In the genomic region with DNA sequence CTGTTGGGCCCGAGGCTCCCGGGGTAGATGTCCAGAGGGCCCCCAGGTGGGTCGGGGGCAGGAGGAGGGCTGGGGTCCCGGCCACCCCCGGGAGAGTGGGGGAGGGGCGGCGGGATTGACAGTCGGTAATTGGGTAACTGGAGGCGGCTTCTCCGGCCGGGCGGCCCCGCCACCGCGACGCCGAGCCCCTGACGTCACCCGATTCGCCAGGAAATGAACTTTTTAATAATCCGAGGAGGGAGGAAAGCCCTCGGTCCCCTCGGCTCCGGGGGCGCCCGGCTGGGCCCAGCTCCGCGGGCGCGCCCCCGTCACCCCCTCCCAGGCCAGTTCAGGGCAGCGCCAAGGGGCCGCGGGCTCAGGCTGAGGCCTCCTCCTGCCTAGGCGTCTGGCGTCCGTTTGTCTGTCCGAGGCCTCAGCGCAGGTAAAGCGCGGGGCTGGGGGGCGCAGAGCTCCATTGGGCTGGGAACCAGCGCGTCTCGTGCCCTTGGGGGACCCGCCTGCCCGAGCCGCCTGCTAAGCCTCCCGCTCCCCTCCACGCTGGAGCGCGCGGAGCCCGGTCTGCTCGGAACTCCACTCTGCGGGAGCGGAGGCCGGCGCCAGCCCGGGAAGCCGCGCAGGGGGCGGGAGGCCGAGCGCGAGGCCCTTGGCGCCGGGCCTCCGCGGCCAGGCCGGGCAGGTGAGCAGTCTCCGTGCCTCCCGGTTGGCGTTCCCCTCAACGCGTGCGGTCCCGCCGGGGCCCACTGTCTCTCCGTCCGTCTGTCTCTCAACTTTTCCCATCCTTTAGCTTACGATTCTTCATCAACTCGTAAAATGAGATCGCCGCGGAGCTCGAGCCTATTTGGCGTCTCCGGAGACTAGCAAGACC, we compare ENCODE assay signal across 8 cellular contexts. TPM values are rescaled to one million over a fixed set of nuclear protein-coding genes. Genes with fewer than 3 reads are reported as not detected.
DNase-seq lines count a peak whose midpoint lies in the region; ATAC-seq, FAIRE-seq and TF ChIP-seq lines count a peak whose summit lies in the region.

No MANE protein-coding gene starts in this region.

- no peak overlapping the region for H2AFZ ChIP-seq in HepG2 (ENCODE audit: low read length)

- peak overlapping the region; percentile 94 for H3K4me2 ChIP-seq in HepG2 (ENCODE audit: low read depth, low read length)

- H3K4me3 ChIP-seq in AG04450 (ENCODE audit: low read depth, low read length) (peak overlapping the region; percentile 82), Peyer's patch (peak overlapping the region; percentile 31 to 60 (median 54)), cardiac fibroblast (replicated peaks in 1 of 2; ENCODE audit: low read depth in 2 of 2, low read length in 2 of 2) (peak overlapping the region; percentile 46 to 56), HepG2 (replicated peaks in 1 of 3; ENCODE audit: insufficient read depth in 1 of 3, low read depth in 2 of 3, low read length in 3 of 3) (peak overlapping the region; percentile 87 to 91 (median 87)), testis (peak overlapping the region; percentile 41 to 60)

- H3K4me1 ChIP-seq in Peyer's patch, result peaks cover 0 to 60% (median 29%) of the 10 kb centered on the region in 4 donors
- peaks cover 44% of the 10 kb centered on the region for H3K4me1 ChIP-seq in HepG2 (ENCODE audit: insufficient read depth, low read length)
- peaks cover 30% of the 10 kb centered on the region for H3K4me1 ChIP-seq in testis

- TF ChIP-seq POLR2A in H54 (IDR thresholded peaks at IDR 0.05; ENCODE audit: low read depth, low read length), result 0 out of 2 replicates have a peak, but pooled peaks have one; percentile 30
- TF ChIP-seq POLR2A in Peyer's patch (IDR thresholded peaks at IDR 0.05), result no peak
- no peak for TF ChIP-seq POLR2A in HepG2 (IDR thresholded peaks at IDR 0.05; ENCODE audit: insufficient read depth in 1 of 2, low read depth in 2 of 2, low read length in 2 of 2)
- TF ChIP-seq POLR2A in testis (IDR thresholded peaks at IDR 0.05), result no peak

- no peak for TF ChIP-seq CTCF in AG04450 (IDR thresholded peaks at IDR 0.05; ENCODE audit: low read depth, low read length)
- no peak for TF ChIP-seq CTCF in Peyer's patch (IDR thresholded peaks at IDR 0.05)
- no peak for TF ChIP-seq CTCF in cardiac fibroblast (IDR thresholded peaks at IDR 0.05; ENCODE audit: low read depth, low read length)
- no peak; the same call in 1 of the 2 replicates for TF ChIP-seq CTCF in HepG2 (CRISPR knock-in tag; IDR thresholded peaks at IDR 0.05)
- no peak for TF ChIP-seq CTCF in testis (IDR thresholded peaks at IDR 0.05)

- POLR2A ChIA-PET in AG04450 (lab: Yijun Ruan, JAX), result interaction anchor here (0.6 kb wide), 1 partner anchor 42 kb away, joined by 3 read pairs; no protein-coding TSS in a partner anchor
- POLR2A ChIA-PET in HepG2 (lab: Yijun Ruan, JAX), result interaction anchor here (0.6 to 0.9 kb wide), 2 partner anchors 88 to 175 kb away, joined by 3 read pairs; no protein-coding TSS in a partner anchor

- H3K27ac ChIP-seq in AG04450 (ENCODE audit: low read depth, low read length), result peak overlapping the region; percentile 75
- peak overlapping the region; percentile 36 to 77 (median 60) for H3K27ac ChIP-seq in Peyer's patch
- peak overlapping the region; percentile 80 for H3K27ac ChIP-seq in HepG2 (ENCODE audit: extremely low read length, insufficient read depth, low read length)
- H3K27ac ChIP-seq in testis, result peak overlapping the region in 1 of 2 donors; percentile 45

- no peak for TF ChIP-seq RAD21 in HepG2 (CRISPR knock-in tag; IDR thresholded peaks at IDR 0.05)

- H3K79me2 ChIP-seq in HepG2 (ENCODE audit: insufficient read depth, low read length), result peaks cover 8% of the 10 kb centered on the region

- no peak for DNase-seq in AG04450 (ENCODE audit: low read depth, low spot score)
- DNase-seq in H54 (ENCODE audit: insufficient read length, low spot score), result peak; percentile 86
- DNase-seq in Peyer's patch, result peak in 2 of 3 donors; percentile 49 to 53
- DNase-seq in cardiac fibroblast (ENCODE audit: low read depth in 2 of 2), result peak; percentile 52 to 60
- peak; percentile 65 for DNase-seq in HepG2 (ENCODE audit: low spot score)
- no peak for DNase-seq in testis
- DNase-seq in epidermal melanocyte (ENCODE audit: insufficient read length, low spot score), result no peak

- no TSS peak for BruUV-seq in HepG2 (replicated peaks; lab: Mats Ljungman, UMichigan)

- CTCF ChIA-PET in AG04450 (lab: Charles Lee), result interaction anchor here (1.3 to 1.4 kb wide), 2 partner anchors 8 to 63 kb away, joined by 5 to 7 read pairs; no protein-coding TSS in a partner anchor
- CTCF ChIA-PET in HepG2 (lab: Yijun Ruan, JAX; ENCODE audit: low intra/inter-chr PET ratio, low total read pairs), result no interaction called here

- H4K20me1 ChIP-seq in HepG2 (ENCODE audit: insufficient read depth, low read length), result peaks cover 9% of the 10 kb centered on the region; the same call in 1 of the 2 replicates

- 1% methylated on average over 15 of the region's 89 CpGs for WGBS in HepG2 (ENCODE audit: low lambda C conversion rate)
- whole genome bisulfite sequencing in testis, 2 donors, result 1% methylated on average over 33 to 74 of the region's 89 CpGs

- H3K27me3 ChIP-seq in AG04450 (ENCODE audit: control insufficient read depth, insufficient read depth, low read length) (peaks cover 2% of the 10 kb centered on the region), Peyer's patch (peaks cover 0 to 94% of the 10 kb centered on the region in 2 donors), HepG2 (ENCODE audit: control insufficient read depth in 1 of 2, insufficient read depth in 2 of 2, low read length in 2 of 2) (no peaks in the 10 kb centered on the region), testis (no peaks in the 10 kb centered on the region)

- in situ Hi-C loops in HepG2 (cut with HindIII; ENCODE audit: extremely low pct_ligation_motif_present, low pct_unique_long_range_greater_than_20kb), result loop anchor here (5.0 kb wide), 2 partner anchors 62 to 182 kb away; no protein-coding TSS in a partner anchor

- FAIRE-seq in H54 (lab: Jason Lieb, UNC), result no peak
- no peak for FAIRE-seq in HepG2 (lab: Jason Lieb, UNC)

- no peaks in the 10 kb centered on the region; the same call in 1 of the 2 replicates for H3K9me3 ChIP-seq in AG04450 (ENCODE audit: control insufficient read depth, insufficient read depth, low read length)
- no peaks in the 10 kb centered on the region for H3K9me3 ChIP-seq in Peyer's patch
- H3K9me3 ChIP-seq in HepG2 (ENCODE audit: low read length), result no peaks in the 10 kb centered on the region
- H3K9me3 ChIP-seq in testis, result no peaks in the 10 kb centered on the region

- intact Hi-C loops in HepG2 (cut with micrococcal nuclease; ENCODE audit: unreplicated experiment) (loop anchor here (2.0 kb wide), 1 partner anchor 62 kb away; no protein-coding TSS in a partner anchor), testis (cut with DNase I; ENCODE audit: low total_unique reads) (no loop called here)

- peak; percentile 6 for ATAC-seq in HepG2
- no peak for ATAC-seq in GM21825 (IDR thresholded peaks at IDR 0.05; ENCODE audit: unreplicated experiment)

- no peak for TF ChIP-seq EP300 in HepG2 (IDR thresholded peaks at IDR 0.05; ENCODE audit: low read depth in 2 of 2, low read length in 2 of 2)
- TF ChIP-seq EP300 in HepG2 (CRISPR knock-in tag; IDR thresholded peaks at IDR 0.05; ENCODE audit: borderline replicate concordance), result no peak

- H3K9ac ChIP-seq in HepG2 (ENCODE audit: insufficient read depth, low read depth, low read length), result peak overlapping the region; percentile 88

- H3K36me3 ChIP-seq in Peyer's patch (no peaks in the 10 kb centered on the region), HepG2 (replicated peaks in 1 of 2; ENCODE audit: control insufficient read depth in 1 of 2, insufficient read depth in 2 of 2, low read length in 2 of 2) (peaks cover 3 to 11% of the 10 kb centered on the region in 2 experiments; a peak in 3 of 5 replicates), testis (ENCODE audit: low read depth, missing control alignments) (no peaks in the 10 kb centered on the region)

RNA-seq across cellular contexts. Expression of a gene that starts 3.8 kb away (rescaled TPM):
- polyA plus RNA-seq in AG04450 (2011; rRNA removed) (4.8 and 6.1 TPM in 2 replicates), HepG2 (2011; rRNA removed) (3.4 and 3.5 TPM in 2 replicates), testis (ENCODE audit: insufficient read depth, low read depth, low replicate concordance) (6.6 TPM)
- 4.2 and 4.9 TPM in 2 replicates for polyA minus RNA-seq in AG04450 (2011; rRNA and poly(A)+ RNA removed)
- total RNA-seq in Peyer's patch (10 to 100 TPM in 1 of 4 donors, 1 to 10 TPM in 3; 2.8 to 11.6 (median 8.1) TPM), HepG2 (2016; rRNA removed; fragmentation: Illumina TruSeq; extraction: Trizol) (4.7 and 6.2 TPM in 2 replicates), testis (10 to 100 TPM; 11.9 to 13.5 TPM)
- total RNA-seq in HepG2 (2016; cell fraction: cytosol; rRNA removed; fragmentation: Illumina TruSeq; extraction: Trizol; ENCODE audit: low read depth), result 1.6 and 1.7 TPM in 2 replicates
- 3.4 and 6.3 TPM in 2 replicates for total RNA-seq in HepG2 (2016; cell fraction: insoluble cytoplasmic fraction; rRNA removed; fragmentation: Illumina TruSeq; extraction: Trizol)
- 4.7 and 5.3 TPM in 2 replicates for total RNA-seq in HepG2 (2016; cell fraction: membrane; rRNA removed; fragmentation: Illumina TruSeq; extraction: Trizol)
- total RNA-seq in HepG2 (2016; cell fraction: nucleus; rRNA removed; fragmentation: Illumina TruSeq; extraction: Trizol), result 5.3 and 7.2 TPM in 2 replicates
- polyA plus RNA-seq in HepG2 (2011; cell fraction: cytosol; rRNA removed), result 2.0 and 3.5 TPM in 2 replicates
- 9.7 and 17.3 TPM in 2 replicates for polyA plus RNA-seq in HepG2 (2011; cell fraction: nucleus; rRNA removed)
- polyA plus RNA-seq in HepG2 (2012), result 2.2 and 2.3 TPM in 2 replicates
- polyA plus RNA-seq in HepG2 (2016; cell fraction: cytosol; fragmentation: Illumina TruSeq; extraction: Trizol; ENCODE audit: low read depth), result 1.4 and 2.2 TPM in 2 replicates
- 9.5 and 11.1 TPM in 2 replicates for polyA plus RNA-seq in HepG2 (2016; cell fraction: insoluble cytoplasmic fraction; fragmentation: Illumina TruSeq; extraction: Trizol; ENCODE audit: low read depth)
- polyA plus RNA-seq in HepG2 (2016; cell fraction: membrane; fragmentation: Illumina TruSeq; extraction: Trizol; ENCODE audit: low read depth), result 4.3 and 4.5 TPM in 2 replicates
- polyA plus RNA-seq in HepG2 (2016; cell fraction: nucleus; fragmentation: Illumina TruSeq; extraction: Trizol; ENCODE audit: insufficient read depth, low read depth), result 16.4 and 19.9 TPM in 2 replicates
- 4.7 and 24.9 TPM in 2 replicates for polyA minus RNA-seq in HepG2 (2011; rRNA and poly(A)+ RNA removed; ENCODE audit: low replicate concordance)
- polyA minus RNA-seq in HepG2 (2011; cell fraction: cytosol; rRNA and poly(A)+ RNA removed), result 3.4 and 3.9 TPM in 2 replicates
- 1.2 and 5.0 TPM in 2 replicates for polyA minus RNA-seq in HepG2 (2011; cell fraction: nucleus; rRNA and poly(A)+ RNA removed)

RNA-seq across cellular contexts. Expression of a gene that starts 22.5 kb away (rescaled TPM):
- polyA plus RNA-seq in AG04450 (2011; rRNA removed) (not detected in 2 replicates), HepG2 (2011; rRNA removed) (not detected in 2 replicates), testis (ENCODE audit: insufficient read depth, low read depth, low replicate concordance) (75.0 TPM)
- polyA minus RNA-seq in AG04450 (2011; rRNA and poly(A)+ RNA removed), result not detected in 2 replicates
- total RNA-seq in Peyer's patch (not detected), HepG2 (2016; rRNA removed; fragmentation: Illumina TruSeq; extraction: Trizol) (not detected in 2 replicates), testis (10 to 100 TPM; 18.3 to 46.0 TPM)
- not detected in 2 replicates for total RNA-seq in HepG2 (2016; cell fraction: cytosol; rRNA removed; fragmentation: Illumina TruSeq; extraction: Trizol; ENCODE audit: low read depth)
- not detected in 2 replicates for total RNA-seq in HepG2 (2016; cell fraction: insoluble cytoplasmic fraction; rRNA removed; fragmentation: Illumina TruSeq; extraction: Trizol)
- total RNA-seq in HepG2 (2016; cell fraction: membrane; rRNA removed; fragmentation: Illumina TruSeq; extraction: Trizol), result not detected in 2 replicates
- not detected in 2 replicates for total RNA-seq in HepG2 (2016; cell fraction: nucleus; rRNA removed; fragmentation: Illumina TruSeq; extraction: Trizol)
- not detected in 2 replicates for polyA plus RNA-seq in HepG2 (2011; cell fraction: cytosol; rRNA removed)
- not detected in 2 replicates for polyA plus RNA-seq in HepG2 (2011; cell fraction: nucleus; rRNA removed)
- polyA plus RNA-seq in HepG2 (2012), result not detected in 2 replicates
- not detected in 2 replicates for polyA plus RNA-seq in HepG2 (2016; cell fraction: cytosol; fragmentation: Illumina TruSeq; extraction: Trizol; ENCODE audit: low read depth)
- polyA plus RNA-seq in HepG2 (2016; cell fraction: insoluble cytoplasmic fraction; fragmentation: Illumina TruSeq; extraction: Trizol; ENCODE audit: low read depth), result not detected in 2 replicates
- not detected in 2 replicates for polyA plus RNA-seq in HepG2 (2016; cell fraction: membrane; fragmentation: Illumina TruSeq; extraction: Trizol; ENCODE audit: low read depth)
- polyA plus RNA-seq in HepG2 (2016; cell fraction: nucleus; fragmentation: Illumina TruSeq; extraction: Trizol; ENCODE audit: insufficient read depth, low read depth), result not detected in 2 replicates
- not detected in 2 replicates for polyA minus RNA-seq in HepG2 (2011; rRNA and poly(A)+ RNA removed; ENCODE audit: low replicate concordance)
- not detected in 2 replicates for polyA minus RNA-seq in HepG2 (2011; cell fraction: cytosol; rRNA and poly(A)+ RNA removed)
- not detected in 2 replicates for polyA minus RNA-seq in HepG2 (2011; cell fraction: nucleus; rRNA and poly(A)+ RNA removed)

Comparison
In these comparisons a context has a peak if more than half of its experiments do, and no peak if none do; other contexts are left out.
1. DNase-seq: peak in H54 (single experiment), Peyer's patch (2 of 3), cardiac fibroblast (2 of 2) and HepG2 (single experiment); none in AG04450 (single experiment), testis (single experiment) and epidermal melanocyte (single experiment).
2. RNA of a gene that starts 22.5 kb away (total RNA-seq): 18.3 to 46.0 TPM in testis; not detected in Peyer's patch and not detected in HepG2; every median in the first group is over 10 times any median in the second.
3. Peak in every context shown above with its lines, with median percentiles within 50 percentile points of each other: H3K4me3 ChIP-seq.